In genomic region chr2:116809074-116809473, GRCh38 we compare ENCODE assay signal across 23 cellular contexts.
"Had no signal": no experiment of that assay in that cellular context is flagged by ENCODE, and none has a peak within 500 bp of the region (broad histone marks: within the 10 kb centered on the region; RNA-seq: fewer than 3 reads in every experiment).

No MANE protein-coding gene starts in this region.

- H3K27ac Mint-ChIP-seq: activated naive CD4-positive, alpha-beta T cell treated with anti-CD3 and anti-CD28 coated beads, Interleukin-2, amount 50 U/mL, for 72 hours; natural killer cell; stimulated activated naive B cell treated with anti-CD40 and anti-IgM and Interleukin-4, amounts not matched to agents 10 μg/mL and 1 μg/mL and 100 μg/mL, for 72 hours; T-cell; type B pancreatic cell had no signal

- H3K27ac ChIP-seq: coronary artery, esophagus squamous epithelium, lower lobe of right lung, neutrophil, parathyroid adenoma, right lobe of liver, testis, vagina had no signal

- ATAC-seq: activated naive CD4-positive, alpha-beta T cell treated with anti-CD3 and anti-CD28 coated beads, Interleukin-2, amount 50 U/mL, for 72 hours; lower lobe of right lung; natural killer cell; right lobe of liver; stimulated activated naive B cell treated with anti-CD40 and anti-IgM and Interleukin-4, amounts not matched to agents 10 μg/mL and 1 μg/mL and 100 μg/mL, for 72 hours; T-cell had no signal

- H3K36me3 ChIP-seq: esophagus squamous epithelium, lower lobe of right lung, neutrophil, right lobe of liver, vagina had no signal

- H3K4me3 ChIP-seq: coronary artery, esophagus squamous epithelium, lower lobe of right lung, right lobe of liver, testis, vagina had no signal

- H3K4me3 Mint-ChIP-seq: central memory CD8-positive, alpha-beta T cell; natural killer cell; stimulated activated naive B cell treated with anti-CD40 and anti-IgM and Interleukin-4, amounts not matched to agents 10 μg/mL and 1 μg/mL and 100 μg/mL, for 72 hours; T-cell; type B pancreatic cell had no signal

- H3K9me3 Mint-ChIP-seq: type B pancreatic cell had no signal

- H3K36me3 Mint-ChIP-seq: activated naive CD4-positive, alpha-beta T cell treated with anti-CD3 and anti-CD28 coated beads, Interleukin-2, amount 50 U/mL, for 72 hours; stimulated activated naive B cell treated with anti-CD40 and anti-IgM and Interleukin-4, amounts not matched to agents 10 μg/mL and 1 μg/mL and 100 μg/mL, for 72 hours; T-cell; type B pancreatic cell had no signal

- DNase-seq: activated CD4-positive, alpha-beta T cell treated with anti-CD3 and anti-CD28 coated beads for 1 hour; activated CD4-positive, alpha-beta T cell treated with anti-CD3 and anti-CD28 coated beads, Interleukin-2, amount 50 U/mL, for 1 hour; activated T-cell treated with anti-CD3 and anti-CD28 coated beads, Interleukin-2, amount 50 U/mL, for 1 hour; aorta; esophagus squamous epithelium; kidney; lower lobe of right lung; midbrain; natural killer cell; right lobe of liver; small intestine; stimulated activated CD4-positive, alpha-beta T cell treated with anti-CD3 and anti-CD28 coated beads, Interleukin-2, amount 100 ng/mL, for 48 hours; stimulated activated CD8-positive, alpha-beta memory T cell treated with anti-CD3 and anti-CD28 coated beads, Interleukin-4, amount 100 ng/mL, for 48 hours; stimulated activated naive B cell treated with anti-CD40 and anti-IgM and Interleukin-4, amounts not matched to agents 10 μg/mL and 1 μg/mL and 100 μg/mL, for 72 hours; T-cell; testis had no signal

- H3K27me3 Mint-ChIP-seq: central memory CD8-positive, alpha-beta T cell; stimulated activated naive B cell treated with anti-CD40 and anti-IgM and Interleukin-4, amounts not matched to agents 10 μg/mL and 1 μg/mL and 100 μg/mL, for 72 hours; T-cell; type B pancreatic cell had no signal

- H3K27me3 ChIP-seq: esophagus squamous epithelium, neutrophil, right lobe of liver, testis, vagina had no signal

- H3K4me1 Mint-ChIP-seq: central memory CD8-positive, alpha-beta T cell; natural killer cell; stimulated activated naive B cell treated with anti-CD40 and anti-IgM and Interleukin-4, amounts not matched to agents 10 μg/mL and 1 μg/mL and 100 μg/mL, for 72 hours; T-cell had no signal

- H3K9me3 ChIP-seq: lower lobe of right lung, neutrophil, right lobe of liver, testis, vagina had no signal

- H3K4me1 ChIP-seq: esophagus squamous epithelium, lower lobe of right lung, parathyroid adenoma, right lobe of liver, testis, vagina had no signal
